ENCODE assay signal across 15 cellular contexts in genomic region chr4:94530073-94530472, GRCh38.
"Had no signal": no experiment of that assay in that cellular context is flagged by ENCODE, and none has a peak within 500 bp of the region (broad histone marks: within the 10 kb centered on the region; RNA-seq: fewer than 3 reads in every experiment).

No MANE protein-coding gene starts in this region.

- H3K27ac ChIP-seq: parathyroid adenoma had no signal

- H3K36me3 ChIP-seq: neural progenitor cell had no signal

- ATAC-seq: activated CD4-positive, CD25-positive, alpha-beta regulatory T cell treated with anti-CD3 and anti-CD28 coated beads, Interleukin-2, amount 50 U/mL, for 24 hours; activated T-helper 17 cell treated with anti-CD3 and anti-CD28 coated beads, Interleukin-2, amount 50 U/mL, for 72 hours; stimulated activated memory B cell treated with anti-CD40 and anti-IgM and Interleukin-4, amounts not matched to agents 10 μg/mL and 1 μg/mL and 100 μg/mL, for 72 hours; T-cell had no signal

- H3K27me3 ChIP-seq: neural progenitor cell had no signal

- H3K4me1 ChIP-seq: parathyroid adenoma had no signal

- H3K4me3 Mint-ChIP-seq: activated T-helper 17 cell treated with anti-CD3 and anti-CD28 coated beads, Interleukin-2, amount 50 U/mL, for 72 hours; neural progenitor cell; stimulated activated memory B cell treated with anti-CD40 and anti-IgM and Interleukin-4, amounts not matched to agents 10 μg/mL and 1 μg/mL and 100 μg/mL, for 72 hours; T-cell had no signal

- DNase-seq: activated CD4-positive, alpha-beta T cell treated with anti-CD3 and anti-CD28 coated beads, Interleukin-2, amount 50 U/mL, for 1 hour; activated CD8-positive, alpha-beta memory T cell treated with anti-CD3 and anti-CD28 coated beads for 24 hours; activated naive CD4-positive, alpha-beta T cell treated with Interleukin-2 at 50 U/mL for 16 hours; caudate nucleus; effector CD8-positive, alpha-beta T cell; hypothalamus; retina; stimulated activated CD4-positive, alpha-beta T cell treated with anti-CD3 and anti-CD28 coated beads, Interleukin-2, amount 100 ng/mL, for 48 hours; T-cell; T-helper 9 cell had no signal

- H3K4me3 ChIP-seq: neural progenitor cell had no signal

- H3K9me3 Mint-ChIP-seq: activated T-helper 17 cell treated with anti-CD3 and anti-CD28 coated beads, Interleukin-2, amount 50 U/mL, for 72 hours; neural progenitor cell; stimulated activated memory B cell treated with anti-CD40 and anti-IgM and Interleukin-4, amounts not matched to agents 10 μg/mL and 1 μg/mL and 100 μg/mL, for 72 hours; T-cell had no signal

- H3K27me3 Mint-ChIP-seq: activated T-helper 17 cell treated with anti-CD3 and anti-CD28 coated beads, Interleukin-2, amount 50 U/mL, for 72 hours; stimulated activated memory B cell treated with anti-CD40 and anti-IgM and Interleukin-4, amounts not matched to agents 10 μg/mL and 1 μg/mL and 100 μg/mL, for 72 hours; T-cell had no signal

- H3K27ac Mint-ChIP-seq: activated T-helper 17 cell treated with anti-CD3 and anti-CD28 coated beads, Interleukin-2, amount 50 U/mL, for 72 hours; neural progenitor cell; stimulated activated memory B cell treated with anti-CD40 and anti-IgM and Interleukin-4, amounts not matched to agents 10 μg/mL and 1 μg/mL and 100 μg/mL, for 72 hours; T-cell had no signal

- H3K4me1 Mint-ChIP-seq: activated T-helper 17 cell treated with anti-CD3 and anti-CD28 coated beads, Interleukin-2, amount 50 U/mL, for 72 hours had no signal
